22 cellular contexts compared by ENCODE assay signal in the genomic region with DNA sequence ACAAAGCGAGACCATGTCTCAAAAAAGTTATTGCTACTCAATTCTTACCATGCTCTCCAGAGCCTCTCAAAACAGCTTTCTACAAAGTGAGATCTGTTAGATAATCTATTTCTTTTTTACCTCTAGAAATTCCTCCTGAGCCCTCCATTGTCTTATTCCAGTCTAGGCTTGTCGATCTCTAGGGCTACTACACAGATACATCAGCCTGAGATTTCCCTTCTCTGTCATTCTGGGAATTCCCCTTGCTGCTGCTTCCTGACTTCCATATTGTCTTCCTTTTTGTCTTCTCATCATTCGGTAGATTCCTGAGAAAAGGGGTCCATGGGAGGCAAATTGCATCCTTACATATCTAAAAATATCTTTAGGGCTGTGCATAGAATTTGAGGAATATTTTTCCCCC.
"Had no signal": no experiment of that assay in that cellular context is flagged by ENCODE, and none has a peak within 500 bp of the region (broad histone marks: within the 10 kb centered on the region; RNA-seq: fewer than 3 reads in every experiment).

No MANE protein-coding gene starts in this region.

- H3K4me1 ChIP-seq: colonic mucosa, left ventricle myocardium inferior, pancreas, psoas muscle, right atrium auricular region, spleen, upper lobe of right lung had no signal

- H3K9me3 Mint-ChIP-seq: immature natural killer cell; mesothelial cell of epicardium; naive thymus-derived CD8-positive, alpha-beta T cell; WTC11 had no signal

- H3K27ac Mint-ChIP-seq: activated naive CD8-positive, alpha-beta T cell; mesothelial cell of epicardium; WTC11 had no signal

- FAIRE-seq: astrocyte, pancreas had no signal

- DNase-seq: activated gamma-delta T cell treated with Interleukin-2 at 50 U/mL for 16 hours; activated T-cell treated with anti-CD3 and anti-CD28 coated beads, Interleukin-2, amount 50 U/mL, for 48 hours; adrenal gland; colonic mucosa; erythroblast; foreskin melanocyte; immature natural killer cell; kidney glomerular epithelial cell; left ventricle myocardium inferior; naive thymus-derived CD8-positive, alpha-beta T cell; pancreas; psoas muscle; spleen; stimulated activated CD4-positive, alpha-beta T cell treated with anti-CD3 and anti-CD28 coated beads, Interleukin-4, amount 100 ng/mL, for 1 hour; stimulated activated naive CD4-positive, alpha-beta T cell treated with Interleukin-2 at 50 U/mL for 16 hours; T-helper 1 cell; upper lobe of right lung had no signal

- H3K9me3 ChIP-seq: adrenal gland, colonic mucosa, left ventricle myocardium inferior, pancreas, psoas muscle, right atrium auricular region, spleen, upper lobe of right lung had no signal

- ATAC-seq: naive thymus-derived CD8-positive, alpha-beta T cell; pancreas; psoas muscle; upper lobe of right lung; WTC11 had no signal

- H3K4me3 ChIP-seq: adrenal gland, colonic mucosa, left ventricle myocardium inferior, pancreas, psoas muscle, right atrium auricular region, spleen, upper lobe of right lung had no signal

- H3K27ac ChIP-seq: adrenal gland, colonic mucosa, left ventricle myocardium inferior, pancreas, psoas muscle, right atrium auricular region, spleen, upper lobe of right lung had no signal

- H3K36me3 Mint-ChIP-seq: WTC11 had no signal

- H3K36me3 ChIP-seq: colonic mucosa had no signal

- H3K4me3 Mint-ChIP-seq: activated naive CD8-positive, alpha-beta T cell; immature natural killer cell; mesothelial cell of epicardium; naive thymus-derived CD8-positive, alpha-beta T cell; WTC11 had no signal

- H3K4me1 Mint-ChIP-seq: mesothelial cell of epicardium, WTC11 had no signal

- H3K27me3 Mint-ChIP-seq: activated naive CD8-positive, alpha-beta T cell; naive thymus-derived CD8-positive, alpha-beta T cell had no signal

- H3K27me3 ChIP-seq: adrenal gland, colonic mucosa, pancreas, right atrium auricular region, spleen, upper lobe of right lung had no signal
